In genomic region chr16:84137769-84138357, GRCh38 we compare ENCODE assay signal across 1 cellular context.
TF ChIP-seq lines count a peak whose summit lies in the region.

No MANE protein-coding gene starts in this region.

TF ChIP-seq in HCT116, 20 proteins besides CTCF, POLR2A, EP300 and RAD21 (continued from another document):
- no peak for TF ChIP-seq REST (IDR thresholded peaks at IDR 0.05; ENCODE audit: low read depth)
- no peak for TF ChIP-seq ZBTB33 (IDR thresholded peaks at IDR 0.05; ENCODE audit: extremely low read depth, insufficient replicate concordance, low read length)
TF ChIP-seq in HCT116: peak in this region for 0.
